9 cellular contexts compared by ENCODE assay signal in the genomic region with DNA sequence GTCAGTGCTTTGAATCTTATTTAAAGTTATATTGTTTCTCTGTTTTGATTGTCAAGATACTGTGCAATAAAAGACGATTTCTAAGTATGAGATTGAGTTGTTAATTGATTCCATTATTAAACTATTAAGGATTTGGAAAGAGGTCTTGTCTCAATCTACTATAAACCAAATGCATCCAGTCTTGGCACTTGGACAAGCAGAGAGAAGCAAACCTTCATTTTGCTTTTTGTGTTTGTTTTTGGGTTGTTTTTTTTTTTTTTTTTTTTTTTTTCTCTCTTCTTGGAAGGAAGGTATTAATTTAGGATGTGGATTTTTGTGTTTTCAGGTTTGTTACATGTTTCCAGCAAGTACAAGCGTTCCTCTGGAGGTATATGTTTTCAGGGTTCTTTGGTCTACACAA. TPM values are rescaled to one million over a fixed set of nuclear protein-coding genes. Genes with fewer than 3 reads are reported as not detected.
DNase-seq lines count a peak whose midpoint lies in the region; ATAC-seq, FAIRE-seq and TF ChIP-seq lines count a peak whose summit lies in the region.
"Had no signal": no experiment of that assay in that cellular context is flagged by ENCODE, and none has a peak within 500 bp of the region (broad histone marks: within the 10 kb centered on the region; RNA-seq: fewer than 3 reads in every experiment).

No MANE protein-coding gene starts in this region.

- FAIRE-seq in GM12892 (lab: Jason Lieb, UNC), result no peak

- H3K9me3 ChIP-seq in muscle layer of duodenum (ENCODE audit: control insufficient read depth in 1 of 2, low read length in 2 of 2), result no peaks in the 10 kb centered on the region

- no TSS peak for BruUV-seq in MCF 10A (replicated peaks; lab: Mats Ljungman, UMichigan)

- intact Hi-C loops in MCF 10A (cut with micrococcal nuclease), result loop anchor here (5.0 kb wide), 2 partner anchors 34 to 169 kb away; no protein-coding TSS in a partner anchor

- DNase-seq in stimulated activated naive CD8-positive, alpha-beta T cell treated with anti-CD3 and anti-CD28 coated beads, Interleukin-15, Interleukin-2, amounts not matched to agents 100 U/mL and 50 U/mL, for 24 hours, result no peak
- DNase-seq in MCF 10A (ENCODE audit: unreplicated experiment), result no peak
- DNase-seq in NCI-H2227 treated with DMSO at 0.1 percent for 48 hours (lab: John Stamatoyannopoulos, UW), result no peak
- DNase-seq in GM12892 (ENCODE audit: insufficient read length), result no peak
- DNase-seq: DMS153 had no signal

- no peak overlapping the region for H3K27ac ChIP-seq in muscle layer of duodenum (ENCODE audit: low read length)

- H3K4me3 ChIP-seq in muscle layer of duodenum (ENCODE audit: low read depth in 1 of 2, low read length in 2 of 2), result peak overlapping the region; percentile 82 to 83

- H3K36me3 ChIP-seq in muscle layer of duodenum (ENCODE audit: control insufficient read depth in 1 of 2, insufficient read depth in 2 of 2, low read length in 2 of 2), result no peaks in the 10 kb centered on the region

- CTCF ChIA-PET in MCF 10A (lab: Yijun Ruan, JAX), result interaction anchor here (0.6 to 2.9 kb wide), 6 partner anchors 12 to 286 kb away, joined by 3 to 14 read pairs (median 4); no protein-coding TSS in a partner anchor

- POLR2A ChIA-PET in MCF 10A (lab: Yijun Ruan, JAX), result interaction anchor here (0.6 to 4.3 kb wide), 10 partner anchors 9 to 311 kb away, joined by 3 to 19 read pairs (median 4); no protein-coding TSS in a partner anchor

- no peaks in the 10 kb centered on the region for H3K27me3 ChIP-seq in muscle layer of duodenum (ENCODE audit: low read depth, low read length)

- H3K4me1 ChIP-seq in muscle layer of duodenum (ENCODE audit: control insufficient read depth in 1 of 2, insufficient read depth in 2 of 2, low read length in 2 of 2), result peaks cover 0 to 25% of the 10 kb centered on the region in 2 donors

- no peak for ATAC-seq in stimulated activated naive CD8-positive, alpha-beta T cell treated with anti-CD3 and anti-CD28 coated beads, Interleukin-15, Interleukin-2, amounts not matched to agents 100 U/mL and 50 U/mL, for 24 hours
- ATAC-seq in HG03159 (IDR thresholded peaks at IDR 0.05; ENCODE audit: unreplicated experiment) (no peak), GM21447 (IDR thresholded peaks at IDR 0.05; ENCODE audit: unreplicated experiment) (no peak)

- no peak for TF ChIP-seq CTCF in MCF 10A (IDR thresholded peaks at IDR 0.05; ENCODE audit: unreplicated experiment)

- H3K27ac Mint-ChIP-seq in stimulated activated naive CD8-positive, alpha-beta T cell treated with anti-CD3 and anti-CD28 coated beads, Interleukin-15, Interleukin-2, amounts not matched to agents 100 ng/mL and 50 ng/mL, for 24 hours, result no peak overlapping the region
- H3K27ac Mint-ChIP-seq in MCF 10A (ENCODE audit: low read depth, unreplicated experiment), result peak overlapping the region; percentile 22

- TF ChIP-seq POLR2A in GM12892 (IDR thresholded peaks at IDR 0.05; ENCODE audit: low read depth, low read length), result no peak

- peaks cover 9% of the 10 kb centered on the region for H3K27me3 Mint-ChIP-seq in stimulated activated naive CD8-positive, alpha-beta T cell treated with anti-CD3 and anti-CD28 coated beads, Interleukin-15, Interleukin-2, amounts not matched to agents 100 ng/mL and 50 ng/mL, for 24 hours
- no peaks in the 10 kb centered on the region for H3K27me3 Mint-ChIP-seq in MCF 10A (ENCODE audit: insufficient read depth, unreplicated experiment)

- peak overlapping the region; percentile 90 for H3K4me3 Mint-ChIP-seq in stimulated activated naive CD8-positive, alpha-beta T cell treated with anti-CD3 and anti-CD28 coated beads, Interleukin-15, Interleukin-2, amounts not matched to agents 100 ng/mL and 50 ng/mL, for 24 hours
- peak overlapping the region; percentile 79 for H3K4me3 Mint-ChIP-seq in MCF 10A (ENCODE audit: unreplicated experiment)

- H3K9me3 Mint-ChIP-seq in stimulated activated naive CD8-positive, alpha-beta T cell treated with anti-CD3 and anti-CD28 coated beads, Interleukin-15, Interleukin-2, amounts not matched to agents 100 ng/mL and 50 ng/mL, for 24 hours, result no peaks in the 10 kb centered on the region
- H3K9me3 Mint-ChIP-seq in MCF 10A (ENCODE audit: unreplicated experiment), result no peaks in the 10 kb centered on the region

- no peaks in the 10 kb centered on the region for H3K36me3 Mint-ChIP-seq in stimulated activated naive CD8-positive, alpha-beta T cell treated with anti-CD3 and anti-CD28 coated beads, Interleukin-15, Interleukin-2, amounts not matched to agents 100 ng/mL and 50 ng/mL, for 24 hours (ENCODE audit: low read depth)
- no peaks in the 10 kb centered on the region for H3K36me3 Mint-ChIP-seq in MCF 10A (ENCODE audit: insufficient read depth, unreplicated experiment)

- peaks cover 33% of the 10 kb centered on the region for H3K4me1 Mint-ChIP-seq in stimulated activated naive CD8-positive, alpha-beta T cell treated with anti-CD3 and anti-CD28 coated beads, Interleukin-15, Interleukin-2, amounts not matched to agents 100 ng/mL and 50 ng/mL, for 24 hours (ENCODE audit: low read depth)
- peaks cover 16% of the 10 kb centered on the region for H3K4me1 Mint-ChIP-seq in MCF 10A (ENCODE audit: insufficient read depth, unreplicated experiment)

RNA-seq across cellular contexts. Expression of gene PRKCE, which starts 1.6 kb away (rescaled TPM):
- 10.9 and 12.1 TPM in 2 replicates for total RNA-seq in MCF 10A (2022)
- polyA plus RNA-seq in GM12892 (2012; ENCODE audit: missing spikeins), result 5.7 TPM

RNA-seq across cellular contexts. Expression of gene SRBD1, which starts 42.1 kb away (rescaled TPM):
- total RNA-seq in MCF 10A (2022), result 17.3 and 18.2 TPM in 2 replicates
- 11.9 TPM for polyA plus RNA-seq in GM12892 (2012; ENCODE audit: missing spikeins)
